Comparison of ENCODE assay signal across 8 cellular contexts in the genomic region with DNA sequence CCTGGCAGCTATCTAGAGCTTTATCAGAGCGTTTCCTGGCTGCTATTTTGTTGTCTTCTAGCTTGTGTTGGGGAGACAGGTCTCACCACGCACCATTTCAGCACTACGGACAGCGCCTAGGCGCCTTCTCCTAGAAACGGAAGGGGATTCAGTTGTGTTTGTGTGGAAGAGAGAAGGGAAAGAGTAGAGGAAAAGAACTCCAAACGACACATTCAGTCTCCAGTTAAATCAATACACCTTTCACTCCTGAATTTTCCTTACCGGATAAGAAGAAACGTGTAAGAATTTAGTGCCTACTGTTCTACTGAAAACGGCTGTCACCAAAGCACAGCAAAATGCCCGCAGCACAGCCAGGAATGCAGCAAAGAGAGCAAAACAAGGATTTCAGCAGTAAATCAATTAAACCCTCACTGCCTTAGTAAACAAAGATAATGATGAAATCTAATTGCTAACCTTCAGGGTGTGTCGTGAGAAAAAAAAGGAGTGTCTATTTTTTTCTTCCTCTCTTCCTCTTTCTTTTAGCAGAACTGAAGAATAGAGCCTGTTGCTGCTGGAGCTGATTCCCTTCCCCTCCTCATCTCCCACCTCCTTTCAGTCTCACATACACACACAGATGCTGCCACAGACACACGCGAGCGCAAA. TPM values are rescaled to one million over a fixed set of nuclear protein-coding genes. Genes with fewer than 3 reads are reported as not detected.
DNase-seq lines count a peak whose midpoint lies in the region; ATAC-seq and TF ChIP-seq lines count a peak whose summit lies in the region.

No MANE protein-coding gene starts in this region.

- H3K4me1 ChIP-seq in cardiac muscle cell (ENCODE audit: low read depth), result no peaks in the 10 kb centered on the region

- H3K4me3 ChIP-seq in cardiac muscle cell (peak overlapping the region; percentile 11), choroid plexus epithelial cell (ENCODE audit: low read depth, low read length) (peak overlapping the region; percentile 8)

- ATAC-seq in Right ventricle myocardium inferior (no peak), left colon (peak; percentile 91), GM21717 (IDR thresholded peaks at IDR 0.05; ENCODE audit: unreplicated experiment) (no peak), GM18870 (IDR thresholded peaks at IDR 0.05; ENCODE audit: unreplicated experiment) (no peak)

- DNase-seq in cardiac muscle cell (ENCODE audit: low read depth in 1 of 2, low spot score in 1 of 2), result peak; percentile 76 to 93
- no peak for DNase-seq in Right ventricle myocardium inferior (ENCODE audit: missing footprints)
- peak; percentile 39 for DNase-seq in SW480 (ENCODE audit: low spot score)
- peak; percentile 79 for DNase-seq in choroid plexus epithelial cell (ENCODE audit: low read depth)
- peak; percentile 55 to 89 for DNase-seq in left colon
- peak; percentile 10 for DNase-seq in stimulated activated CD8-positive, alpha-beta memory T cell treated with anti-CD3 and anti-CD28 coated beads, Interleukin-12 subunit alpha, Interleukin-12 subunit beta, amount 100 ng/mL, for 1 hour (ENCODE audit: low read depth)

- H3K36me3 ChIP-seq in cardiac muscle cell, result no peaks in the 10 kb centered on the region

- peaks cover 18% of the 10 kb centered on the region for H3K27me3 ChIP-seq in cardiac muscle cell

- TF ChIP-seq CTCF in cardiac muscle cell (IDR thresholded peaks at IDR 0.05; ENCODE audit: low read depth, low read length) (no peak), choroid plexus epithelial cell (conservative IDR thresholded peaks at IDR 0.05; ENCODE audit: low read depth, low read length) (no peak)

- no peaks in the 10 kb centered on the region for H3K9me3 ChIP-seq in cardiac muscle cell (ENCODE audit: low read depth)

- intact Hi-C loops in Right ventricle myocardium inferior (cut with DNase I) (no loop called here), left colon (cut with DNase I, micrococcal nuclease) (no loop called here)

- H3K27ac ChIP-seq in cardiac muscle cell, result no peak overlapping the region

RNA-seq across cellular contexts. Expression of a gene that starts 0.4 kb away (rescaled TPM):
- total RNA-seq in cardiac muscle cell, result not detected in 2 replicates
- 0.06 TPM in 1 of 2 replicates, not detected in the other for polyA plus RNA-seq in cardiac muscle cell
- not detected for total RNA-seq in Right ventricle myocardium inferior
- not detected for total RNA-seq in left colon

RNA-seq across cellular contexts. Expression of a gene that starts 13.0 kb away (rescaled TPM):
- 64.4 and 143 TPM in 2 replicates for total RNA-seq in cardiac muscle cell
- 35.5 and 57.3 TPM in 2 replicates for polyA plus RNA-seq in cardiac muscle cell
- 8.7 TPM for total RNA-seq in Right ventricle myocardium inferior
- total RNA-seq in left colon, result 10 to 100 TPM; 12.3 to 13.2 TPM

RNA-seq across cellular contexts. Expression of a gene that starts 15.0 kb away (rescaled TPM):
- 0.04 TPM in 1 of 2 replicates, not detected in the other for total RNA-seq in cardiac muscle cell
- polyA plus RNA-seq in cardiac muscle cell, result not detected in 2 replicates
- not detected for total RNA-seq in Right ventricle myocardium inferior
- not detected for total RNA-seq in left colon
